Comparison of ENCODE assay signal across 8 cellular contexts in genomic region chr17:42681976-42682375, GRCh38. TPM values are rescaled to one million over a fixed set of nuclear protein-coding genes. Genes with fewer than 3 reads are reported as not detected.
DNase-seq lines count a peak whose midpoint lies in the region; ATAC-seq, FAIRE-seq and TF ChIP-seq lines count a peak whose summit lies in the region.

No MANE protein-coding gene starts in this region.

- CTCF ChIA-PET in HepG2 (lab: Yijun Ruan, JAX; ENCODE audit: low intra/inter-chr PET ratio, low total read pairs), result interaction anchor here (1.7 to 1.8 kb wide), 2 partner anchors 63 to 104 kb away, joined by 6 to 9 read pairs; partner anchors contain the start of gene PSMC3IP

- H3K4me1 Mint-ChIP-seq in brain, result peaks cover 69% of the 10 kb centered on the region

- no peaks in the 10 kb centered on the region for H4K20me1 ChIP-seq in HepG2 (ENCODE audit: insufficient read depth, low read length)

- peaks cover 13% of the 10 kb centered on the region for H3K27me3 Mint-ChIP-seq in brain

- DNase-seq in HepG2 (ENCODE audit: low spot score) (no peak), right lobe of liver (no peak), uterus (no peak), mucosa of descending colon (no peak)
- no peak for DNase-seq in central memory CD4-positive, alpha-beta T cell

- TSS peak; percentile 49 for BruUV-seq in HepG2 (replicated peaks; lab: Mats Ljungman, UMichigan)

- peak overlapping the region; percentile 65 to 91 (median 80) for H3K4me3 ChIP-seq in HepG2 (replicated peaks in 1 of 3; ENCODE audit: insufficient read depth in 1 of 3, low read depth in 2 of 3, low read length in 3 of 3)
- no peak overlapping the region for H3K4me3 ChIP-seq in right lobe of liver
- peak overlapping the region; percentile 61 for H3K4me3 ChIP-seq in mesodermal cell (ENCODE audit: extremely low read depth, insufficient read depth, low read length, poor library complexity, severe bottlenecking)
- H3K4me3 ChIP-seq in uterus, result peak overlapping the region; percentile 48 to 56
- H3K4me3 ChIP-seq in mucosa of descending colon, result no peak overlapping the region

- peak overlapping the region; percentile 85 to 94 (median 89) for H3K4me3 Mint-ChIP-seq in brain

- peak overlapping the region; percentile 48 for H3K27ac ChIP-seq in HepG2 (ENCODE audit: extremely low read length, insufficient read depth, low read length)
- no peak overlapping the region for H3K27ac ChIP-seq in right lobe of liver
- peak overlapping the region; percentile 59 for H3K27ac ChIP-seq in mesodermal cell (ENCODE audit: low read depth, low read length, severe bottlenecking)
- H3K27ac ChIP-seq in uterus, result peak overlapping the region; percentile 96 to 97

- H3K36me3 ChIP-seq in HepG2 (replicated peaks in 1 of 2; ENCODE audit: control insufficient read depth in 1 of 2, insufficient read depth in 2 of 2, low read length in 2 of 2) (no peaks in the 10 kb centered on the region), right lobe of liver (no peaks in the 10 kb centered on the region), mesodermal cell (ENCODE audit: control insufficient read depth, insufficient read depth, low read length) (peaks cover 9% of the 10 kb centered on the region), uterus (no peaks in the 10 kb centered on the region), mucosa of descending colon (ENCODE audit: low read depth) (no peaks in the 10 kb centered on the region)

- peak overlapping the region; percentile 84 for H3K4me2 ChIP-seq in HepG2 (ENCODE audit: low read depth, low read length)

- TF ChIP-seq POLR2A in HepG2 (IDR thresholded peaks at IDR 0.05; ENCODE audit: insufficient read depth in 1 of 2, low read depth in 2 of 2, low read length in 2 of 2) (no peak), right lobe of liver (IDR thresholded peaks at IDR 0.05) (no peak), uterus (IDR thresholded peaks at IDR 0.05) (no peak)

- no peak for ATAC-seq in HepG2
- no peak for ATAC-seq in right lobe of liver
- no peak for ATAC-seq in HG02852 (IDR thresholded peaks at IDR 0.05; ENCODE audit: unreplicated experiment)
- ATAC-seq in mucosa of descending colon, result no peak

- WGBS in HepG2 (ENCODE audit: low lambda C conversion rate), result 40% methylated on average over 5 of the region's 5 CpGs
- 23% methylated on average over 5 of the region's 5 CpGs for WGBS in right lobe of liver (ENCODE audit: insufficient coverage, low coverage, low lambda C conversion rate, missing lambda C conversion rate)
- WGBS in mesodermal cell (ENCODE audit: insufficient coverage in 2 of 2), 2 experiments, result 28 to 30% methylated on average over 5 of the region's 5 CpGs

- TF ChIP-seq EP300 in HepG2 (IDR thresholded peaks at IDR 0.05; ENCODE audit: low read depth in 2 of 2, low read length in 2 of 2) (no peak), HepG2 (CRISPR knock-in tag; IDR thresholded peaks at IDR 0.05; ENCODE audit: borderline replicate concordance) (no peak)

- in situ Hi-C loops in HepG2 (cut with HindIII; ENCODE audit: extremely low pct_ligation_motif_present, low pct_unique_long_range_greater_than_20kb), result no loop called here

- H3K9ac ChIP-seq in HepG2 (ENCODE audit: insufficient read depth, low read depth, low read length), result peak overlapping the region; percentile 63

- peaks cover 42% of the 10 kb centered on the region for H3K4me1 ChIP-seq in HepG2 (ENCODE audit: insufficient read depth, low read length)
- H3K4me1 ChIP-seq in right lobe of liver, result peaks cover 0 to 40% (median 6%) of the 10 kb centered on the region in 4 donors
- peaks cover 28% of the 10 kb centered on the region for H3K4me1 ChIP-seq in mesodermal cell (ENCODE audit: control insufficient read depth, insufficient read depth, low read length, poor library complexity, severe bottlenecking)
- peaks cover 3 to 17% of the 10 kb centered on the region in 2 donors for H3K4me1 ChIP-seq in uterus
- H3K4me1 ChIP-seq in mucosa of descending colon (ENCODE audit: low read depth), result peaks cover 62% of the 10 kb centered on the region

- TF ChIP-seq CTCF in HepG2 (CRISPR knock-in tag; IDR thresholded peaks at IDR 0.05), result no peak
- TF ChIP-seq CTCF in right lobe of liver (IDR thresholded peaks at IDR 0.05), result no peak
- no peak for TF ChIP-seq CTCF in brain (conservative IDR thresholded peaks at IDR 0.05)
- no peak for TF ChIP-seq CTCF in uterus (IDR thresholded peaks at IDR 0.05)
- no peak for TF ChIP-seq CTCF in mucosa of descending colon (IDR thresholded peaks at IDR 0.05)

- no peaks in the 10 kb centered on the region for H3K9me3 ChIP-seq in HepG2 (ENCODE audit: low read length)
- no peaks in the 10 kb centered on the region for H3K9me3 ChIP-seq in right lobe of liver
- H3K9me3 ChIP-seq in mesodermal cell (ENCODE audit: control insufficient read depth, low read length), result no peaks in the 10 kb centered on the region
- H3K9me3 ChIP-seq in uterus, result no peaks in the 10 kb centered on the region
- H3K9me3 ChIP-seq in mucosa of descending colon, result no peaks in the 10 kb centered on the region

- H2AFZ ChIP-seq in HepG2 (ENCODE audit: low read length), result peak overlapping the region; percentile 94

- intact Hi-C loops in HepG2 (cut with micrococcal nuclease; ENCODE audit: unreplicated experiment) (loop anchor here (1.0 to 2.0 kb wide), 2 partner anchors 64 to 103 kb away; no protein-coding TSS in a partner anchor), right lobe of liver (cut with DNase I) (loop anchor here (10.0 kb wide), 2 partner anchors 67 to 97 kb away; no protein-coding TSS in a partner anchor), uterus (cut with DNase I; ENCODE audit: low total_unique reads) (no loop called here), mucosa of descending colon (cut with DNase I, micrococcal nuclease) (no loop called here)

- POLR2A ChIA-PET in HepG2 (lab: Yijun Ruan, JAX), result interaction anchor here (1.3 to 2.3 kb wide), 4 partner anchors 15 to 104 kb away, joined by 4 to 24 read pairs (median 8); partner anchors contain the start of genes PSMC3IP, RETREG3 and TUBG1

- peaks cover 29% of the 10 kb centered on the region for H3K36me3 Mint-ChIP-seq in brain

- H3K9me3 Mint-ChIP-seq in brain, result peaks cover 0 to 5% (median 0%) of the 10 kb centered on the region in 5 experiments

- peak; percentile 61 for FAIRE-seq in HepG2 (lab: Jason Lieb, UNC)

- H3K27me3 ChIP-seq in HepG2 (ENCODE audit: control insufficient read depth in 1 of 2, insufficient read depth in 2 of 2, low read length in 2 of 2) (no peaks in the 10 kb centered on the region), right lobe of liver (peaks cover 0 to 5% of the 10 kb centered on the region in 2 donors), uterus (no peaks in the 10 kb centered on the region)

- no peak for TF ChIP-seq RAD21 in HepG2 (CRISPR knock-in tag; IDR thresholded peaks at IDR 0.05)

- peak overlapping the region; percentile 94 to 99 (median 97) for H3K27ac Mint-ChIP-seq in brain

- no peaks in the 10 kb centered on the region for H3K79me2 ChIP-seq in HepG2 (ENCODE audit: insufficient read depth, low read length)

RNA-seq across cellular contexts. Expression of gene CCR10, which starts 0.3 kb away (rescaled TPM):
- total RNA-seq in HepG2 (2016; rRNA removed; fragmentation: Illumina TruSeq; extraction: Trizol) (0.20 and 0.29 TPM in 2 replicates), right lobe of liver (under 1 TPM in 3 of 6 experiments, not detected in 3; 0.21 to 0.34 (median 0.31) TPM), uterus (10 to 100 TPM in 1 of 4 donors, 1 to 10 TPM in 1, under 1 TPM in 2; 0.26 to 17.9 (median 1.6) TPM), mucosa of descending colon (1 to 10 TPM in 2 of 3 donors, not detected in 1; 1.6 to 2.6 TPM)
- 0.10 and 0.26 TPM in 2 replicates for total RNA-seq in HepG2 (2016; cell fraction: cytosol; rRNA removed; fragmentation: Illumina TruSeq; extraction: Trizol; ENCODE audit: low read depth)
- total RNA-seq in HepG2 (2016; cell fraction: insoluble cytoplasmic fraction; rRNA removed; fragmentation: Illumina TruSeq; extraction: Trizol), result 0.15 and 0.48 TPM in 2 replicates
- 0.24 and 0.37 TPM in 2 replicates for total RNA-seq in HepG2 (2016; cell fraction: membrane; rRNA removed; fragmentation: Illumina TruSeq; extraction: Trizol)
- total RNA-seq in HepG2 (2016; cell fraction: nucleus; rRNA removed; fragmentation: Illumina TruSeq; extraction: Trizol), result 0.38 and 0.47 TPM in 2 replicates
- polyA plus RNA-seq in HepG2 (2011; rRNA removed) (0.54 and 0.63 TPM in 2 replicates), brain (ENCODE audit: insufficient read depth, low read depth, low replicate concordance) (3.1 TPM)
- 0.69 and 0.85 TPM in 2 replicates for polyA plus RNA-seq in HepG2 (2011; cell fraction: cytosol; rRNA removed)
- 6.7 and 9.2 TPM in 2 replicates for polyA plus RNA-seq in HepG2 (2011; cell fraction: nucleus; rRNA removed)
- polyA plus RNA-seq in HepG2 (2012), result 1.1 TPM in 2 replicates
- polyA plus RNA-seq in HepG2 (2016; cell fraction: cytosol; fragmentation: Illumina TruSeq; extraction: Trizol; ENCODE audit: low read depth), result 0.08 and 0.14 TPM in 2 replicates
- polyA plus RNA-seq in HepG2 (2016; cell fraction: insoluble cytoplasmic fraction; fragmentation: Illumina TruSeq; extraction: Trizol; ENCODE audit: low read depth), result 0.19 TPM in 1 of 2 replicates, not detected in the other
- polyA plus RNA-seq in HepG2 (2016; cell fraction: membrane; fragmentation: Illumina TruSeq; extraction: Trizol; ENCODE audit: low read depth), result 0.13 TPM in 1 of 2 replicates, not detected in the other
- 1.4 and 2.1 TPM in 2 replicates for polyA plus RNA-seq in HepG2 (2016; cell fraction: nucleus; fragmentation: Illumina TruSeq; extraction: Trizol; ENCODE audit: insufficient read depth, low read depth)
- 0.19 and 0.62 TPM in 2 replicates for polyA minus RNA-seq in HepG2 (2011; rRNA and poly(A)+ RNA removed; ENCODE audit: low replicate concordance)
- polyA minus RNA-seq in HepG2 (2011; cell fraction: cytosol; rRNA and poly(A)+ RNA removed), result 0.40 and 0.62 TPM in 2 replicates
- 0.77 and 0.87 TPM in 2 replicates for polyA minus RNA-seq in HepG2 (2011; cell fraction: nucleus; rRNA and poly(A)+ RNA removed)
- 1.1 TPM for polyA plus RNA-seq in mesodermal cell (2013, experiment 1 of 2)
- polyA plus RNA-seq in mesodermal cell (2013, experiment 2 of 2), result 1.8 TPM

RNA-seq across cellular contexts. Expression of gene CNTNAP1, which starts 0.4 kb away (rescaled TPM):
- total RNA-seq in HepG2 (2016; rRNA removed; fragmentation: Illumina TruSeq; extraction: Trizol), result 1.2 and 4.5 TPM in 2 replicates
- 1.7 TPM in 2 replicates for total RNA-seq in HepG2 (2016; cell fraction: cytosol; rRNA removed; fragmentation: Illumina TruSeq; extraction: Trizol; ENCODE audit: low read depth)
- 1.4 and 4.9 TPM in 2 replicates for total RNA-seq in HepG2 (2016; cell fraction: insoluble cytoplasmic fraction; rRNA removed; fragmentation: Illumina TruSeq; extraction: Trizol)
- 1.1 and 1.5 TPM in 2 replicates for total RNA-seq in HepG2 (2016; cell fraction: membrane; rRNA removed; fragmentation: Illumina TruSeq; extraction: Trizol)
- total RNA-seq in HepG2 (2016; cell fraction: nucleus; rRNA removed; fragmentation: Illumina TruSeq; extraction: Trizol), result 4.9 and 6.9 TPM in 2 replicates
- 7.7 and 10.7 TPM in 2 replicates for polyA plus RNA-seq in HepG2 (2011; rRNA removed)
- polyA plus RNA-seq in HepG2 (2011; cell fraction: cytosol; rRNA removed), result 4.1 and 4.4 TPM in 2 replicates
- polyA plus RNA-seq in HepG2 (2011; cell fraction: nucleus; rRNA removed), result 62.6 and 69.7 TPM in 2 replicates
- polyA plus RNA-seq in HepG2 (2012), result 9.2 and 13.1 TPM in 2 replicates
- 0.15 and 0.23 TPM in 2 replicates for polyA plus RNA-seq in HepG2 (2016; cell fraction: cytosol; fragmentation: Illumina TruSeq; extraction: Trizol; ENCODE audit: low read depth)
- 1.1 and 1.6 TPM in 2 replicates for polyA plus RNA-seq in HepG2 (2016; cell fraction: insoluble cytoplasmic fraction; fragmentation: Illumina TruSeq; extraction: Trizol; ENCODE audit: low read depth)
- polyA plus RNA-seq in HepG2 (2016; cell fraction: membrane; fragmentation: Illumina TruSeq; extraction: Trizol; ENCODE audit: low read depth), result 0.47 and 0.51 TPM in 2 replicates
- polyA plus RNA-seq in HepG2 (2016; cell fraction: nucleus; fragmentation: Illumina TruSeq; extraction: Trizol; ENCODE audit: insufficient read depth, low read depth), result 19.8 and 23.5 TPM in 2 replicates
- 2.2 and 13.9 TPM in 2 replicates for polyA minus RNA-seq in HepG2 (2011; rRNA and poly(A)+ RNA removed; ENCODE audit: low replicate concordance)
- polyA minus RNA-seq in HepG2 (2011; cell fraction: cytosol; rRNA and poly(A)+ RNA removed), result 8.8 TPM in 2 replicates
- polyA minus RNA-seq in HepG2 (2011; cell fraction: nucleus; rRNA and poly(A)+ RNA removed), result 12.2 and 13.8 TPM in 2 replicates
- total RNA-seq in right lobe of liver, result 1 to 10 TPM in 1 of 6 experiments, under 1 TPM in 5; 0.42 to 1.8 (median 0.56) TPM
- 20.0 TPM for polyA plus RNA-seq in brain (ENCODE audit: insufficient read depth, low read depth, low replicate concordance)
- polyA plus RNA-seq in mesodermal cell (2013, experiment 1 of 2), result 14.5 TPM
- polyA plus RNA-seq in mesodermal cell (2013, experiment 2 of 2), result 13.9 TPM
- total RNA-seq in uterus, result 10 to 100 TPM in 3 of 4 donors, 1 to 10 TPM in 1; 1.5 to 61.5 (median 26.5) TPM
- total RNA-seq in mucosa of descending colon, result 10 to 100 TPM in 1 of 3 donors, 1 to 10 TPM in 2; 1.4 to 37.4 (median 7.1) TPM

RNA-seq across cellular contexts. Expression of gene PLEKHH3, which starts 5.2 kb away (rescaled TPM):
- total RNA-seq in HepG2 (2016; rRNA removed; fragmentation: Illumina TruSeq; extraction: Trizol) (9.3 and 19.9 TPM in 2 replicates), right lobe of liver (10 to 100 TPM in 5 of 6 experiments, 1 to 10 TPM in 1; 8.1 to 23.7 (median 11.2) TPM), uterus (100 to 1,000 TPM in 1 of 4 donors, 10 to 100 TPM in 1, 1 to 10 TPM in 2; 2.9 to 102 (median 19.2) TPM), mucosa of descending colon (10 to 100 TPM in 2 of 3 donors, 1 to 10 TPM in 1; 4.3 to 27.5 (median 10.4) TPM)
- total RNA-seq in HepG2 (2016; cell fraction: cytosol; rRNA removed; fragmentation: Illumina TruSeq; extraction: Trizol; ENCODE audit: low read depth), result 2.9 and 5.1 TPM in 2 replicates
- total RNA-seq in HepG2 (2016; cell fraction: insoluble cytoplasmic fraction; rRNA removed; fragmentation: Illumina TruSeq; extraction: Trizol), result 10.2 and 18.9 TPM in 2 replicates
- total RNA-seq in HepG2 (2016; cell fraction: membrane; rRNA removed; fragmentation: Illumina TruSeq; extraction: Trizol), result 8.9 and 10.3 TPM in 2 replicates
- total RNA-seq in HepG2 (2016; cell fraction: nucleus; rRNA removed; fragmentation: Illumina TruSeq; extraction: Trizol), result 10.2 and 14.4 TPM in 2 replicates
- polyA plus RNA-seq in HepG2 (2011; rRNA removed) (6.0 and 7.5 TPM in 2 replicates), brain (ENCODE audit: insufficient read depth, low read depth, low replicate concordance) (38.5 TPM)
- 3.4 and 6.4 TPM in 2 replicates for polyA plus RNA-seq in HepG2 (2011; cell fraction: cytosol; rRNA removed)
- polyA plus RNA-seq in HepG2 (2011; cell fraction: nucleus; rRNA removed), result 38.3 and 39.7 TPM in 2 replicates
- polyA plus RNA-seq in HepG2 (2012), result 7.4 and 10.5 TPM in 2 replicates
- 2.3 and 2.4 TPM in 2 replicates for polyA plus RNA-seq in HepG2 (2016; cell fraction: cytosol; fragmentation: Illumina TruSeq; extraction: Trizol; ENCODE audit: low read depth)
- polyA plus RNA-seq in HepG2 (2016; cell fraction: insoluble cytoplasmic fraction; fragmentation: Illumina TruSeq; extraction: Trizol; ENCODE audit: low read depth), result 8.9 and 12.6 TPM in 2 replicates
- polyA plus RNA-seq in HepG2 (2016; cell fraction: membrane; fragmentation: Illumina TruSeq; extraction: Trizol; ENCODE audit: low read depth), result 5.4 and 5.8 TPM in 2 replicates
- polyA plus RNA-seq in HepG2 (2016; cell fraction: nucleus; fragmentation: Illumina TruSeq; extraction: Trizol; ENCODE audit: insufficient read depth, low read depth), result 31.7 and 34.0 TPM in 2 replicates
- 7.4 and 8.5 TPM in 2 replicates for polyA minus RNA-seq in HepG2 (2011; rRNA and poly(A)+ RNA removed; ENCODE audit: low replicate concordance)
- polyA minus RNA-seq in HepG2 (2011; cell fraction: cytosol; rRNA and poly(A)+ RNA removed), result 5.2 and 7.6 TPM in 2 replicates
- 6.4 and 7.6 TPM in 2 replicates for polyA minus RNA-seq in HepG2 (2011; cell fraction: nucleus; rRNA and poly(A)+ RNA removed)
- polyA plus RNA-seq in mesodermal cell (2013, experiment 1 of 2), result 17.2 TPM
- 12.4 TPM for polyA plus RNA-seq in mesodermal cell (2013, experiment 2 of 2)

RNA-seq across cellular contexts. Expression of gene TUBG2, which starts 22.9 kb away (rescaled TPM):
- 6.6 and 16.0 TPM in 2 replicates for total RNA-seq in HepG2 (2016; rRNA removed; fragmentation: Illumina TruSeq; extraction: Trizol)
- 6.2 and 7.8 TPM in 2 replicates for total RNA-seq in HepG2 (2016; cell fraction: cytosol; rRNA removed; fragmentation: Illumina TruSeq; extraction: Trizol; ENCODE audit: low read depth)
- 5.9 and 16.8 TPM in 2 replicates for total RNA-seq in HepG2 (2016; cell fraction: insoluble cytoplasmic fraction; rRNA removed; fragmentation: Illumina TruSeq; extraction: Trizol)
- 10.7 and 11.2 TPM in 2 replicates for total RNA-seq in HepG2 (2016; cell fraction: membrane; rRNA removed; fragmentation: Illumina TruSeq; extraction: Trizol)
- total RNA-seq in HepG2 (2016; cell fraction: nucleus; rRNA removed; fragmentation: Illumina TruSeq; extraction: Trizol), result 22.8 and 25.9 TPM in 2 replicates
- 42.3 and 48.3 TPM in 2 replicates for polyA plus RNA-seq in HepG2 (2011; rRNA removed)
- 26.1 and 26.6 TPM in 2 replicates for polyA plus RNA-seq in HepG2 (2011; cell fraction: cytosol; rRNA removed)
- polyA plus RNA-seq in HepG2 (2011; cell fraction: nucleus; rRNA removed), result 251 and 257 TPM in 2 replicates
- 33.9 and 38.4 TPM in 2 replicates for polyA plus RNA-seq in HepG2 (2012)
- 10.7 and 13.2 TPM in 2 replicates for polyA plus RNA-seq in HepG2 (2016; cell fraction: cytosol; fragmentation: Illumina TruSeq; extraction: Trizol; ENCODE audit: low read depth)
- polyA plus RNA-seq in HepG2 (2016; cell fraction: insoluble cytoplasmic fraction; fragmentation: Illumina TruSeq; extraction: Trizol; ENCODE audit: low read depth), result 13.2 and 18.2 TPM in 2 replicates
- 19.9 and 20.4 TPM in 2 replicates for polyA plus RNA-seq in HepG2 (2016; cell fraction: membrane; fragmentation: Illumina TruSeq; extraction: Trizol; ENCODE audit: low read depth)
- 85.4 and 93.9 TPM in 2 replicates for polyA plus RNA-seq in HepG2 (2016; cell fraction: nucleus; fragmentation: Illumina TruSeq; extraction: Trizol; ENCODE audit: insufficient read depth, low read depth)
- polyA minus RNA-seq in HepG2 (2011; rRNA and poly(A)+ RNA removed; ENCODE audit: low replicate concordance), result 4.8 and 24.0 TPM in 2 replicates
- 8.4 and 8.6 TPM in 2 replicates for polyA minus RNA-seq in HepG2 (2011; cell fraction: cytosol; rRNA and poly(A)+ RNA removed)
- 41.6 and 47.0 TPM in 2 replicates for polyA minus RNA-seq in HepG2 (2011; cell fraction: nucleus; rRNA and poly(A)+ RNA removed)
- total RNA-seq in right lobe of liver, result 10 to 100 TPM in 1 of 6 experiments, 1 to 10 TPM in 5; 6.8 to 10.7 (median 7.5) TPM
- polyA plus RNA-seq in brain (ENCODE audit: insufficient read depth, low read depth, low replicate concordance), result 65.3 TPM
- 28.4 TPM for polyA plus RNA-seq in mesodermal cell (2013, experiment 1 of 2)
- 25.0 TPM for polyA plus RNA-seq in mesodermal cell (2013, experiment 2 of 2)
- total RNA-seq in uterus, result 10 to 100 TPM in 3 of 4 donors, 1 to 10 TPM in 1; 9.7 to 60.7 (median 27.6) TPM
- total RNA-seq in mucosa of descending colon, result 10 to 100 TPM in 1 of 3 donors, 1 to 10 TPM in 2; 1.8 to 24.9 (median 6.1) TPM

Comparison
In these comparisons a context has a peak if more than half of its experiments do, and no peak if none do; other contexts are left out.
1. H3K27ac ChIP-seq: peak in HepG2 (single experiment), mesodermal cell (single experiment) and uterus (2 of 2); none in right lobe of liver (0 of 3).
2. H3K4me3 ChIP-seq: peak in HepG2 (3 of 3), mesodermal cell (single experiment) and uterus (2 of 2); none in right lobe of liver (0 of 3) and mucosa of descending colon (single experiment).
3. intact Hi-C loops: an anchor here in HepG2 (1.0 to 2.0 kb wide) and right lobe of liver (10.0 kb wide); none called in uterus and mucosa of descending colon.